Comparison of ENCODE assay signal across 13 cellular contexts in the genomic region with DNA sequence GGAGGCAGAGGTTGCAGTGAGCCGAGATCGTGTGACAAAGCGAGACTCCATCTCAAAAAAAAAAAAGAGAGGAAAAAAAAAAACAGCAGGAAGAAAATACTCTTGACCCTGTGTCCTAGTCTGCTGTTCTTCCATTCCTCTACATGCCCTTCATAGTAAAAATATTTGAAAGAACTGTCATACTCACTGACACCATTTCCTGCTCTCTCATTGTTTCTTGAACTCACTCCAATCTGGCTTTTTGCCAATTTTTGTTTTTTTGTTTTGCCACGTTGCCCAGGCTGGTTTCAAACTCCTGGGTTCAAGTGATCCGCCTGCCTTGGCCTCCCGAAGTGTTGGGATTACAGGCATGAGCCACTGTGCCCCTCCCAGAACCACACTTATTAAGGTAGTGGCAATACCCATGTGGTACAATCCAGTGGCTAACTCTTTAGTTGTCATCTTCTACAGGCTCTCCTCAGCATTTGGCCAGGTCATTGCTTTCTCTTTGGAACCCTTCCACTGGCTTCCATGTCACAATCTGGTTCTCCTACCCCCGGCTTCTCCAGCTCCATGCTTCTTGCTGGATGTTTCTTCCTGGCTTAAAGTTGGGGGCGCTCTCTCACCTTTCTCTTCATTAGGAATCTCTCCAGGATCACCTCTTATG. TPM values are rescaled to one million over a fixed set of nuclear protein-coding genes. Genes with fewer than 3 reads are reported as not detected.
DNase-seq lines count a peak whose midpoint lies in the region; ATAC-seq, FAIRE-seq and TF ChIP-seq lines count a peak whose summit lies in the region.
"Had no signal": no experiment of that assay in that cellular context is flagged by ENCODE, and none has a peak within 500 bp of the region (broad histone marks: within the 10 kb centered on the region; RNA-seq: fewer than 3 reads in every experiment).

No MANE protein-coding gene starts in this region.

- TF ChIP-seq CTCF in K562 (IDR thresholded peaks at IDR 0.05 in 2 of 3, conservative IDR thresholded peaks at IDR 0.05 in 1 of 3; ENCODE audit: insufficient read depth in 2 of 3, low read depth in 1 of 3, low read length in 3 of 3) (no peak), left ventricle myocardium inferior (IDR thresholded peaks at IDR 0.05; ENCODE audit: borderline replicate concordance) (no peak), dorsolateral prefrontal cortex (IDR thresholded peaks at IDR 0.05 in 54 of 56, conservative IDR thresholded peaks at IDR 0.05 in 2 of 56; ENCODE audit: low read depth in 1 of 56, partially characterized antibody in 56 of 56) (no peak), vagina (IDR thresholded peaks at IDR 0.05) (no peak)

- in situ Hi-C loops in K562 (cut with MboI), result no loop called here

- H3K27me3 ChIP-seq in K562 (ENCODE audit: control insufficient read depth in 2 of 2, insufficient read depth in 2 of 2, low read length in 2 of 2), result peaks cover 0 to 15% of the 10 kb centered on the region in 2 experiments; a peak in 2 of 5 replicates
- H3K27me3 ChIP-seq in left ventricle myocardium inferior (ENCODE audit: low read depth), result no peaks in the 10 kb centered on the region
- no peaks in the 10 kb centered on the region for H3K27me3 ChIP-seq in dorsolateral prefrontal cortex
- H3K27me3 ChIP-seq in vagina, result no peaks in the 10 kb centered on the region
- H3K27me3 ChIP-seq: BLaER1, Peyer's patch had no signal

- H3K4me3 ChIP-seq in K562 (no peak overlapping the region), left ventricle myocardium inferior (no peak overlapping the region), dorsolateral prefrontal cortex (no peak overlapping the region), vagina (no peak overlapping the region)
- H3K4me3 ChIP-seq: BLaER1, Peyer's patch had no signal

- intact Hi-C loops in Right ventricle myocardium superior (cut with DNase I) (no loop called here), cardiac septum (cut with DNase I) (no loop called here), K562 (cut with micrococcal nuclease) (no loop called here), left ventricle myocardium inferior (cut with micrococcal nuclease) (no loop called here), dorsolateral prefrontal cortex (cut with DNase I) (no loop called here), vagina (cut with DNase I) (no loop called here)

- H4K20me1 ChIP-seq in K562 (replicated peaks; ENCODE audit: control insufficient read depth, insufficient read depth, low read length), result no peaks in the 10 kb centered on the region
- H4K20me1 ChIP-seq: BLaER1 had no signal

- no TSS peak for BruUV-seq in K562 (replicated peaks; lab: Mats Ljungman, UMichigan)

- no peak overlapping the region for H3K9ac ChIP-seq in K562 (ENCODE audit: insufficient read depth in 1 of 2, low read depth in 2 of 2, low read length in 2 of 2)
- H3K9ac ChIP-seq: BLaER1 had no signal

- no peak for TF ChIP-seq EP300 in K562 (IDR thresholded peaks at IDR 0.05; ENCODE audit: low read length)

- H3K36me3 ChIP-seq in K562 (ENCODE audit: control insufficient read depth, insufficient read depth, low read length) (no peaks in the 10 kb centered on the region), left ventricle myocardium inferior (no peaks in the 10 kb centered on the region), vagina (no peaks in the 10 kb centered on the region)
- H3K36me3 ChIP-seq: Peyer's patch had no signal

- H2AFZ ChIP-seq in K562 (ENCODE audit: low read depth, low read length), result no peak overlapping the region

- TF ChIP-seq POLR2A in K562 (conservative IDR thresholded peaks at IDR 0.05) (no peak), vagina (IDR thresholded peaks at IDR 0.05) (no peak)

- no peak for FAIRE-seq in K562 (lab: Jason Lieb, UNC)

- ATAC-seq in Right ventricle myocardium superior (ENCODE audit: poor library complexity) (peak; percentile 54), K562 (no peak), GM18867 (IDR thresholded peaks at IDR 0.05; ENCODE audit: unreplicated experiment) (no peak)

- H3K9me3 ChIP-seq in K562 (replicated peaks; ENCODE audit: control insufficient read depth, insufficient read depth, low read depth, low read length), result no peaks in the 10 kb centered on the region
- H3K9me3 ChIP-seq in left ventricle myocardium inferior (replicated peaks), result no peaks in the 10 kb centered on the region
- H3K9me3 ChIP-seq in vagina, result no peaks in the 10 kb centered on the region

- no peaks in the 10 kb centered on the region for H3K9me1 ChIP-seq in K562 (ENCODE audit: control insufficient read depth, insufficient read depth, low read length)

- WGBS in K562 (ENCODE audit: insufficient coverage, low coverage, missing lambda C conversion rate), result 2% methylated on average over 7 of the region's 8 CpGs

- H3K79me2 ChIP-seq in K562 (ENCODE audit: control insufficient read depth, insufficient read depth, low read length), result no peaks in the 10 kb centered on the region

- TF ChIP-seq RAD21 in K562 (CRISPR knock-in tag; conservative IDR thresholded peaks at IDR 0.05 in 1 of 2, IDR thresholded peaks at IDR 0.05 in 1 of 2), result no peak

- POLR2A ChIA-PET in K562 (lab: Yijun Ruan, JAX), result interaction anchor here (1.2 kb wide), 1 partner anchor 15 kb away, joined by 3 read pairs; no protein-coding TSS in a partner anchor

- CTCF ChIA-PET in K562 (lab: Yijun Ruan, JAX; ENCODE audit: low intra/inter-chr PET ratio), result no interaction called here

- DNase-seq in Right ventricle myocardium superior, result no peak
- DNase-seq in cardiac septum (ENCODE audit: low spot score), result no peak
- no peak for DNase-seq in K562 (ENCODE audit: extremely low read depth in 1 of 4, low spot score in 3 of 4)
- DNase-seq in left ventricle myocardium inferior, result no peak
- no peak for DNase-seq in GDM1 (lab: John Stamatoyannopoulos, UW)
- no peak for DNase-seq in dorsolateral prefrontal cortex
- DNase-seq in vagina (ENCODE audit: extremely low spot score in 2 of 2), result no peak
- DNase-seq: effector CD4-positive, alpha-beta T cell; NCI-H1930; nucleus accumbens; Peyer's patch had no signal

- H3K27ac ChIP-seq in K562 (ENCODE audit: extremely low read depth, low read depth, low read length) (no peak overlapping the region), left ventricle myocardium inferior (replicated peaks) (peak overlapping the region; percentile 17), dorsolateral prefrontal cortex (no peak overlapping the region), vagina (no peak overlapping the region)
- H3K27ac ChIP-seq: BLaER1 had no signal

- no peak overlapping the region for H3K4me2 ChIP-seq in K562 (ENCODE audit: insufficient read depth, low read length)
- H3K4me2 ChIP-seq: BLaER1 had no signal

- H3K4me1 ChIP-seq in K562 (replicated peaks in 1 of 2; ENCODE audit: control insufficient read depth in 2 of 2, insufficient read depth in 2 of 2, low read length in 2 of 2), result no peaks in the 10 kb centered on the region
- H3K4me1 ChIP-seq in left ventricle myocardium inferior, result peaks cover 60% of the 10 kb centered on the region
- H3K4me1 ChIP-seq in vagina, result peaks cover 35% of the 10 kb centered on the region
- H3K4me1 ChIP-seq: BLaER1 had no signal

TF ChIP-seq in K562, 482 proteins besides CTCF, POLR2A, EP300 and RAD21:
- no peak for TF ChIP-seq HEY1 (CRISPR knock-in tag; IDR thresholded peaks at IDR 0.05; ENCODE audit: borderline replicate concordance)
- peak; percentile 59; the same call in 1 of the 2 replicates for TF ChIP-seq NFIX (CRISPR knock-in tag; IDR thresholded peaks at IDR 0.05; ENCODE audit: low read depth)
- TF ChIP-seq ZNF124 (CRISPR knock-in tag; IDR thresholded peaks at IDR 0.05), result no peak
- TF ChIP-seq RNF219 (CRISPR knock-in tag; IDR thresholded peaks at IDR 0.05), result no peak
- TF ChIP-seq NFIC (IDR thresholded peaks at IDR 0.05), result peak; percentile 94
- TF ChIP-seq PRPF4 (IDR thresholded peaks at IDR 0.05; ENCODE audit: insufficient read depth, low read depth, low read length, poor library complexity, severe bottlenecking), result no peak
- TF ChIP-seq LARP7 (IDR thresholded peaks at IDR 0.05), result no peak

RNA-seq across cellular contexts. Expression of gene TLN2, which starts 12.9 kb away (rescaled TPM):
- total RNA-seq in Right ventricle myocardium superior, result 40.2 TPM
- 32.9 TPM for total RNA-seq in cardiac septum
- 1.00 and 2.6 TPM in 2 replicates for total RNA-seq in K562 (2011; cell fraction: chromatin; rRNA removed; ENCODE audit: low replicate concordance)
- total RNA-seq in K562 (2011; cell fraction: nucleolus; rRNA removed), result 0.33 and 0.53 TPM in 2 replicates
- 0.53 and 1.1 TPM in 2 replicates for total RNA-seq in K562 (2011; cell fraction: nucleoplasm; rRNA removed)
- total RNA-seq in K562 (2014; rRNA removed), result 0.14 and 1.9 TPM in 2 replicates
- total RNA-seq in K562 (2014; rRNA removed; fragmentation: Illumina TruSeq; extraction: Trizol), result 0.22 and 0.45 TPM in 2 replicates
- total RNA-seq in K562 (2015; rRNA removed; fragmentation: Illumina TruSeq; extraction: Trizol), result 0.30 and 0.62 TPM in 2 replicates
- total RNA-seq in K562 (2021), result 0.44 and 0.58 TPM in 2 replicates
- polyA plus RNA-seq in K562 (2011; rRNA removed), result 0.15 and 0.27 TPM in 2 replicates
- polyA plus RNA-seq in K562 (2011; cell fraction: cytosol; rRNA removed), result 0.25 and 0.42 TPM in 2 replicates
- 0.29 and 0.40 TPM in 2 replicates for polyA plus RNA-seq in K562 (2011; cell fraction: nucleus; rRNA removed)
- polyA plus RNA-seq in K562 (2012), result 0.69 and 1.3 TPM in 2 replicates
- polyA plus RNA-seq in K562 (2014; fragmentation: Illumina TruSeq; extraction: Trizol), result 0.15 and 0.49 TPM in 2 replicates
- under 1 TPM; 0.03 to 0.10 TPM for polyA plus RNA-seq in K562 (2014; fragmentation: Nextera tagmentation; extraction: Ambion mirVana)
- polyA plus RNA-seq in K562 (2014; rRNA removed), result 0.12 and 0.22 TPM in 2 replicates
- 0.60 and 0.84 TPM in 2 replicates for polyA minus RNA-seq in K562 (2011; rRNA and poly(A)+ RNA removed)
- 0.57 and 0.64 TPM in 2 replicates for polyA minus RNA-seq in K562 (2011; cell fraction: cytosol; rRNA and poly(A)+ RNA removed)
- 1.3 and 1.5 TPM in 2 replicates for polyA minus RNA-seq in K562 (2011; cell fraction: nucleus; rRNA and poly(A)+ RNA removed)
- 39.6 TPM for total RNA-seq in left ventricle myocardium inferior
- 100 to 1,000 TPM in 95 of 120 experiments, 10 to 100 TPM in 25; 59.3 to 147 (median 114) TPM for total RNA-seq in dorsolateral prefrontal cortex
- 48.9 TPM for total RNA-seq in vagina
